29 cellular contexts compared by ENCODE assay signal in the genomic region with DNA sequence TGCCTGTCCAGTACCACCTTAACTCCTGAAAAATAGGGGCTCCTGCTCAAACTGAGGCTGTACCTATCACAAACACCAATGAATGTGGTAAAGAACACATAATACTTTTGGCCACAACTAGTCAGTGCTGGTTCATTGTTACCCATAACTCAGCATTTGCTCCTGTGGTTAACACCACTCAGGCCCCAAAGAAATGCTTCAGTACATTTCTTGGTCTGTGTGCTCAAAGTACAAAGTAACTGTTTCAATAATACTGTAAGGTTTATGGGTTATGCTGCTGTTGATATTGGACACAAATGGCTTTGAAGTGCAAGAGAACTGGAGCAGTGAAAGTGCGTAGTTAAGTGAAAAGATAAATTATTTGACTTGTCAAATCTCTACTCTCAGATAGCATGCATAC.
"Had no signal": no experiment of that assay in that cellular context is flagged by ENCODE, and none has a peak within 500 bp of the region (broad histone marks: within the 10 kb centered on the region; RNA-seq: fewer than 3 reads in every experiment).

No MANE protein-coding gene starts in this region.

- H3K4me1 ChIP-seq: left lung, lower lobe of right lung, neural progenitor cell, parathyroid adenoma, right atrium auricular region, sigmoid colon, tibial nerve, vagina had no signal

- H3K9me3 ChIP-seq: left lung, lower lobe of right lung, neutrophil, right atrium auricular region, sigmoid colon, vagina had no signal

- ATAC-seq: left colon; left lung; lower lobe of right lung; natural killer cell; stimulated activated memory B cell treated with anti-CD40 and anti-IgM and Interleukin-4, amounts not matched to agents 10 μg/mL and 1 μg/mL and 100 μg/mL, for 72 hours; stimulated activated naive CD8-positive, alpha-beta T cell treated with anti-CD3 and anti-CD28 coated beads, Interleukin-15, amount 100 ng/mL, for 72 hours had no signal

- H3K27me3 ChIP-seq: left lung, neural progenitor cell, neutrophil, right atrium auricular region, sigmoid colon, tibial nerve, vagina had no signal

- H3K36me3 ChIP-seq: left lung, lower lobe of right lung, neural progenitor cell, neutrophil, right atrium auricular region, sigmoid colon, tibial nerve, vagina had no signal

- DNase-seq: hypothalamus; immature natural killer cell; kidney; left colon; left lung; lower lobe of right lung; mammary epithelial cell; mesenchymal stem cell; naive B cell; natural killer cell; nephron progenitor cell; occipital lobe; sigmoid colon; stimulated activated CD4-positive, alpha-beta T cell treated with anti-CD3 and anti-CD28 coated beads, Interleukin-1b, Interleukin-23, amount 100 ng/mL, for 48 hours; stimulated activated CD4-positive, alpha-beta T cell treated with anti-CD3 and anti-CD28 coated beads, Interleukin-2, amount 100 ng/mL, for 48 hours; stimulated activated CD4-positive, alpha-beta T cell treated with anti-CD3 and anti-CD28 coated beads, Interleukin-4, amount 100 ng/mL, for 4 hours; stimulated activated CD8-positive, alpha-beta memory T cell treated with anti-CD3 and anti-CD28 coated beads, Interleukin-4, amount 100 ng/mL, for 48 hours; stimulated activated naive CD4-positive, alpha-beta T cell treated with Interleukin-2 at 50 U/mL for 16 hours; stimulated activated naive CD8-positive, alpha-beta T cell treated with anti-CD3 and anti-CD28 coated beads, Interleukin-15, amount 100 ng/mL, for 72 hours; substantia nigra had no signal

- H3K79me2 ChIP-seq: parathyroid adenoma had no signal

- H2AFZ ChIP-seq: neural progenitor cell, parathyroid adenoma had no signal

- H3K4me3 ChIP-seq: left lung, lower lobe of right lung, neural progenitor cell, right atrium auricular region, sigmoid colon, smooth muscle cell, tibial nerve, vagina had no signal

- FAIRE-seq: islet of Langerhans had no signal

- H3K27ac ChIP-seq: left lung, lower lobe of right lung, neural progenitor cell, neutrophil, parathyroid adenoma, right atrium auricular region, sigmoid colon, tibial nerve, vagina had no signal

- H3K9ac ChIP-seq: neural progenitor cell, parathyroid adenoma had no signal

- H3K4me2 ChIP-seq: neural progenitor cell, smooth muscle cell had no signal
